Comparison of ENCODE assay signal across 8 cellular contexts in the genomic region with DNA sequence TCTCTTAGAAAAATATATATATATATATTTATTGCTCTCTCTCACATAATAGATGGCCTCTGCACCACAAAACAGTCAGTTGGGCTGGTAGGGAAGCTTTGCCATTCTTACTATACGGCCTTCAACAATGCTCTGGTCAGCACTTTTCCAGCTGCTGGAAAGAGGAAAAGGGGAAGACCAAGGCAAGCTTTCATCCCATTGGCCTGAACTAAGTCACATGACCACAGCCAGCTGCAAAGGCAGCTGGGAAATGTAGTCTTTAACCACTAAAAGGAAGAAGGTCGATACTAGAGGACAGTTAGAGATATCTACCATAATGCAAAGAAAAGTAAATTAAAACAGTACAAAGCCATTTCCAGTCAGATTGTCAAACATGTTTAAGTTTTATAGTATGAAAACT. TPM values are rescaled to one million over a fixed set of nuclear protein-coding genes. Genes with fewer than 3 reads are reported as not detected.
DNase-seq lines count a peak whose midpoint lies in the region; ATAC-seq and TF ChIP-seq lines count a peak whose summit lies in the region.

No MANE protein-coding gene starts in this region.

- H3K27ac ChIP-seq in HL-60 (replicated peaks) (no peak overlapping the region), SK-N-SH (ENCODE audit: low read depth in 2 of 2, low read length in 1 of 2) (no peak overlapping the region)

- H3K4me3 ChIP-seq in HL-60 (replicated peaks; ENCODE audit: insufficient read depth, low read length), result no peak overlapping the region
- no peak overlapping the region for H3K4me3 ChIP-seq in SK-N-SH (ENCODE audit: low read depth in 2 of 2, low read length in 1 of 2)

- no peak for TF ChIP-seq RAD21 in SK-N-SH (IDR thresholded peaks at IDR 0.05; ENCODE audit: low read length)

- H3K36me3 ChIP-seq in SK-N-SH (replicated peaks in 1 of 2; ENCODE audit: control insufficient read depth in 1 of 2, insufficient read depth in 2 of 2, low read length in 1 of 2), result no peaks in the 10 kb centered on the region

- no peak overlapping the region for H2AFZ ChIP-seq in SK-N-SH (ENCODE audit: low read depth)

- POLR2A ChIA-PET in SK-N-SH (lab: Yijun Ruan, JAX), result no interaction called here

- H3K9me2 ChIP-seq in SK-N-SH, result no peaks in the 10 kb centered on the region

- no peaks in the 10 kb centered on the region for H3K9me3 ChIP-seq in SK-N-SH

- CTCF ChIA-PET in SK-N-SH (lab: Yijun Ruan, JAX), result interaction anchor here (1.5 to 1.9 kb wide), 2 partner anchors 36 to 80 kb away, joined by 4 read pairs; no protein-coding TSS in a partner anchor

- no peak for TF ChIP-seq EP300 in SK-N-SH (IDR thresholded peaks at IDR 0.05; ENCODE audit: borderline replicate concordance in 1 of 2, low read depth in 1 of 2, low read length in 1 of 2)

- no peak overlapping the region for H3K4me2 ChIP-seq in SK-N-SH

- peaks cover 2% of the 10 kb centered on the region for H3K27me3 ChIP-seq in HL-60 (ENCODE audit: insufficient read depth, poor library complexity, severe bottlenecking)
- no peaks in the 10 kb centered on the region; the same call in 1 of the 2 replicates for H3K27me3 ChIP-seq in SK-N-SH (ENCODE audit: insufficient read depth)

- H3K4me1 ChIP-seq in SK-N-SH (ENCODE audit: control insufficient read depth in 1 of 2, insufficient read depth in 2 of 2, low read depth in 1 of 2, low read length in 1 of 2), result no peaks in the 10 kb centered on the region

- no peaks in the 10 kb centered on the region for H3F3A ChIP-seq in SK-N-SH (replicated peaks; ENCODE audit: insufficient read depth)

- no peak overlapping the region for H3K9ac ChIP-seq in SK-N-SH

- H4K20me1 ChIP-seq in SK-N-SH (ENCODE audit: insufficient read depth), result no peaks in the 10 kb centered on the region

- H3K79me2 ChIP-seq in SK-N-SH (ENCODE audit: insufficient read depth), result no peaks in the 10 kb centered on the region

- ATAC-seq in HG03565 (IDR thresholded peaks at IDR 0.05; ENCODE audit: unreplicated experiment), result no peak
- no peak for ATAC-seq in GM19351 (IDR thresholded peaks at IDR 0.05; ENCODE audit: unreplicated experiment)
- no peak for ATAC-seq in HG02642 (IDR thresholded peaks at IDR 0.05; ENCODE audit: poor library complexity, unreplicated experiment)

- TF ChIP-seq CTCF in HL-60 (IDR thresholded peaks at IDR 0.05; ENCODE audit: insufficient read depth, low read length), result no peak
- no peak for TF ChIP-seq CTCF in SK-N-SH (IDR thresholded peaks at IDR 0.05)

- WGBS in SK-N-SH (ENCODE audit: low lambda C conversion rate), result 58% methylated on average over 2 of the region's 2 CpGs

- DNase-seq in COLO829 (ENCODE audit: low spot score) (peak; percentile 59), HL-60 (ENCODE audit: low read depth in 1 of 2, low spot score in 1 of 2) (peak; percentile 11 to 51), SK-N-SH (peak; percentile 75), glomerular visceral epithelial cell (ENCODE audit: extremely low spot score) (peak; percentile 14), GOT3 (lab: John Stamatoyannopoulos, UW) (no peak)

TF ChIP-seq in SK-N-SH, 30 proteins besides CTCF, POLR2A, EP300 and RAD21:
- TF ChIP-seq ELF1 (IDR thresholded peaks at IDR 0.05) (peak; percentile 41; the same call in 1 of the 2 replicates), GABPA (IDR thresholded peaks at IDR 0.05; ENCODE audit: low read depth) (no peak), USF1 (IDR thresholded peaks at IDR 0.05; ENCODE audit: borderline replicate concordance, low read depth) (peak; percentile 92), USF2 (IDR thresholded peaks at IDR 0.05; ENCODE audit: borderline replicate concordance, low read depth, low read length) (peak; percentile 43; the same call in 1 of the 2 replicates), POLR2AphosphoS5 (IDR thresholded peaks at IDR 0.05; ENCODE audit: low read depth, low read length) (no peak), FOSL2 (IDR thresholded peaks at IDR 0.05; ENCODE audit: borderline replicate concordance, low read depth) (no peak)

RNA-seq across cellular contexts. Expression of gene MACROH2A2, which starts 58.4 kb away (rescaled TPM):
- polyA plus RNA-seq in SK-N-SH (2012; rRNA removed), result 21.7 and 28.9 TPM in 2 replicates
- 22.3 and 26.6 TPM in 2 replicates for polyA plus RNA-seq in SK-N-SH (2012; cell fraction: cytosol; rRNA removed)
- polyA plus RNA-seq in SK-N-SH (2012; cell fraction: nucleus; rRNA removed), result 13.8 and 19.9 TPM in 2 replicates
